In genomic region chr1:165753934-165754333, GRCh38 we compare ENCODE assay signal across 15 cellular contexts. TPM values are rescaled to one million over a fixed set of nuclear protein-coding genes. Genes with fewer than 3 reads are reported as not detected.
A peak's percentile ranks its signal among the peaks of the same experiment; 100 is the strongest.
DNase-seq lines count a peak whose midpoint lies in the region; ATAC-seq and TF ChIP-seq lines count a peak whose summit lies in the region.
"Had no signal": no experiment of that assay in that cellular context is flagged by ENCODE, and none has a peak within 500 bp of the region (broad histone marks: within the 10 kb centered on the region; RNA-seq: fewer than 3 reads in every experiment).

No MANE protein-coding gene starts in this region.

- H3K36me3 ChIP-seq in KMS-11 (ENCODE audit: insufficient read depth) (peaks cover 6% of the 10 kb centered on the region), H7 (replicated peaks; ENCODE audit: control insufficient read depth, insufficient read depth, low read length) (no peaks in the 10 kb centered on the region; the same call in none of the 2 replicates)
- H3K36me3 ChIP-seq: uterus had no signal

- H3K4me3 ChIP-seq in KMS-11 (IDR thresholded peaks at IDR 0.05; ENCODE audit: insufficient read depth, low read depth, low read length): peak overlapping the region; percentile 49
- no peak overlapping the region for H3K4me3 ChIP-seq in H7 (ENCODE audit: insufficient read depth, low read depth, low read length)
- H3K4me3 ChIP-seq: BLaER1 treated with 17β-estradiol and CSF1 and Interleukin-3, amounts not matched to agents 10 nM and 100 nM; esophagus muscularis mucosa; right lobe of liver; uterus had no signal

- H2AFZ ChIP-seq in KMS-11 (ENCODE audit: low read depth): no peak overlapping the region

- H3K9me3 Mint-ChIP-seq in activated naive CD4-positive, alpha-beta T cell treated with anti-CD3 and anti-CD28 coated beads, Interleukin-2, amount 50 U/mL, for 72 hours: no peaks in the 10 kb centered on the region
- H3K9me3 Mint-ChIP-seq: activated B cell treated with CpG ODN at 0.5 μM for 24 hours; activated T-cell treated with anti-CD3 and anti-CD28 coated beads, Interleukin-2, amount 50 U/mL, for 4 hours had no signal

- H3K4me1 ChIP-seq in KMS-11 (ENCODE audit: low read depth, poor library complexity, severe bottlenecking): peaks cover 46% of the 10 kb centered on the region
- H3K4me1 ChIP-seq: esophagus muscularis mucosa, uterus had no signal

- TF ChIP-seq CTCF in KMS-11 (conservative IDR thresholded peaks at IDR 0.05; ENCODE audit: low read depth, low read length): no peak

- H3K27ac ChIP-seq in KMS-11: peak overlapping the region; percentile 29; the same call in 1 of the 2 replicates
- H3K27ac ChIP-seq: BLaER1 treated with 17β-estradiol and CSF1 and Interleukin-3, amounts not matched to agents 10 nM and 100 nM; esophagus muscularis mucosa; right lobe of liver; uterus had no signal

- H3K27me3 ChIP-seq in KMS-11 (ENCODE audit: insufficient read depth, low read depth) (no peaks in the 10 kb centered on the region), H7 (ENCODE audit: control insufficient read depth, insufficient read depth, low read length) (no peaks in the 10 kb centered on the region)
- H3K27me3 ChIP-seq: BLaER1 treated with 17β-estradiol and CSF1 and Interleukin-3, amounts not matched to agents 10 nM and 100 nM; esophagus muscularis mucosa; right lobe of liver; uterus had no signal

- H3K36me3 Mint-ChIP-seq in activated naive CD4-positive, alpha-beta T cell treated with anti-CD3 and anti-CD28 coated beads, Interleukin-2, amount 50 U/mL, for 72 hours: peaks cover 0 to 7% of the 10 kb centered on the region in 2 donors

- H3K4me2 ChIP-seq in KMS-11: peak overlapping the region; percentile 56
- H3K4me2 ChIP-seq: BLaER1 treated with 17β-estradiol and CSF1 and Interleukin-3, amounts not matched to agents 10 nM and 100 nM had no signal

- H3K27ac Mint-ChIP-seq in activated naive CD4-positive, alpha-beta T cell treated with anti-CD3 and anti-CD28 coated beads, Interleukin-2, amount 50 U/mL, for 72 hours: no peak overlapping the region

- ATAC-seq in GM18508 (IDR thresholded peaks at IDR 0.05; ENCODE audit: insufficient read depth, unreplicated experiment) (peak; percentile 78), GM21381 (IDR thresholded peaks at IDR 0.05; ENCODE audit: unreplicated experiment) (peak; percentile 91), HG02973 (IDR thresholded peaks at IDR 0.05; ENCODE audit: unreplicated experiment) (peak; percentile 73)
- ATAC-seq in activated naive CD4-positive, alpha-beta T cell treated with anti-CD3 and anti-CD28 coated beads, Interleukin-2, amount 50 U/mL, for 72 hours: no peak
- ATAC-seq: activated T-cell treated with anti-CD3 and anti-CD28 coated beads, Interleukin-2, amount 50 U/mL, for 4 hours; right lobe of liver had no signal

- DNase-seq in H7 (no peak), T1000 (lab: John Stamatoyannopoulos, UW) (no peak), NAMALWA (ENCODE audit: low spot score) (no peak)
- no peak for DNase-seq in activated naive CD4-positive, alpha-beta T cell treated with anti-CD3 and anti-CD28 coated beads, Interleukin-2, amount 50 U/mL, for 72 hours (ENCODE audit: low spot score in 2 of 2)
- DNase-seq: activated B cell treated with CpG ODN at 0.5 μM for 24 hours; activated T-cell treated with anti-CD3 and anti-CD28 coated beads, Interleukin-2, amount 50 U/mL, for 4 hours; NCI-H187 treated with DMSO at 0.1 percent for 48 hours; right lobe of liver; uterus had no signal

- H3K79me2 ChIP-seq in KMS-11 (ENCODE audit: insufficient read depth, low read depth): peaks cover 28% of the 10 kb centered on the region

- no peaks in the 10 kb centered on the region for H4K20me1 ChIP-seq in KMS-11 (ENCODE audit: insufficient read depth)

- H3K9ac ChIP-seq in KMS-11: peak overlapping the region; percentile 2; the same call in 1 of the 2 replicates
- H3K9ac ChIP-seq: BLaER1 treated with 17β-estradiol and CSF1 and Interleukin-3, amounts not matched to agents 10 nM and 100 nM had no signal

RNA-seq across cellular contexts. Expression of gene TMCO1, which starts 14.7 kb away (rescaled TPM):
- total RNA-seq in H7 (2014; rRNA removed; shearing (Covaris generic)): 56.3 and 81.2 TPM in 2 replicates
- 10 to 100 TPM; 58.1 to 72.0 TPM for total RNA-seq in activated naive CD4-positive, alpha-beta T cell treated with anti-CD3 and anti-CD28 coated beads, Interleukin-2, amount 50 U/mL, for 72 hours

RNA-seq across cellular contexts. Expression of gene ALDH9A1, which starts 55.6 kb away (rescaled TPM):
- total RNA-seq in H7 (2014; rRNA removed; shearing (Covaris generic)): 81.9 and 104 TPM in 2 replicates
- total RNA-seq in activated naive CD4-positive, alpha-beta T cell treated with anti-CD3 and anti-CD28 coated beads, Interleukin-2, amount 50 U/mL, for 72 hours: 10 to 100 TPM; 23.9 to 31.6 TPM

Comparison
In these comparisons a context has a peak if more than half of its experiments do, and no peak if none do; other contexts are left out.
1. ATAC-seq: peak in GM18508 (single experiment), GM21381 (single experiment) and HG02973 (single experiment); none in activated naive CD4-positive, alpha-beta T cell treated with anti-CD3 and anti-CD28 coated beads, Interleukin-2, amount 50 U/mL, for 72 hours (0 of 2).